ENCODE assay signal across 8 cellular contexts in genomic region chr2:163734911-163735691, GRCh38. TPM values are rescaled to one million over a fixed set of nuclear protein-coding genes. Genes with fewer than 3 reads are reported as not detected.
DNase-seq lines count a peak whose midpoint lies in the region; FAIRE-seq and TF ChIP-seq lines count a peak whose summit lies in the region.

No MANE protein-coding gene starts in this region.

- FAIRE-seq in GM12892 (lab: Jason Lieb, UNC): no peak

- H3K27ac ChIP-seq in smooth muscle cell (ENCODE audit: low read depth): peak overlapping the region; percentile 65

- peak; percentile 49 for DNase-seq in HT1080 (ENCODE audit: low read depth)
- no peak for DNase-seq in smooth muscle cell (lab: John Stamatoyannopoulos, UW; ENCODE audit: unreplicated experiment)
- DNase-seq in NCI-H146 treated with DMSO at 0.1 percent for 48 hours (lab: John Stamatoyannopoulos, UW; ENCODE audit: unreplicated experiment): no peak
- no peak for DNase-seq in GM12892 (ENCODE audit: insufficient read length)
- DNase-seq in NCI-H2171 treated with DMSO at 0.1 percent for 48 hours (lab: John Stamatoyannopoulos, UW): no peak
- no peak for DNase-seq in NCI-H1048 (lab: John Stamatoyannopoulos, UW)

- H3K9me3 ChIP-seq in iPS-18c (ENCODE audit: control insufficient read depth, insufficient read depth, low read length): no peaks in the 10 kb centered on the region
- H3K9me3 ChIP-seq in smooth muscle cell (replicated peaks; ENCODE audit: low read depth): no peaks in the 10 kb centered on the region

- H3K4me1 ChIP-seq in smooth muscle cell (ENCODE audit: low read depth): peaks cover 39% of the 10 kb centered on the region

- peak overlapping the region; percentile 98 for H2AFZ ChIP-seq in smooth muscle cell (ENCODE audit: low read depth)

- H3K79me2 ChIP-seq in smooth muscle cell (ENCODE audit: low read depth): peaks cover 11% of the 10 kb centered on the region

- no peak for TF ChIP-seq CTCF in WI38 (IDR thresholded peaks at IDR 0.05; ENCODE audit: low read depth, low read length)
- no peak for TF ChIP-seq CTCF in smooth muscle cell (IDR thresholded peaks at IDR 0.05; ENCODE audit: borderline replicate concordance, insufficient read depth, poor library complexity, severe bottlenecking)

- H3F3A ChIP-seq in smooth muscle cell (ENCODE audit: low read depth): no peaks in the 10 kb centered on the region

- H3K4me3 ChIP-seq in WI38 (ENCODE audit: low read depth, low read length): peak overlapping the region; percentile 72
- H3K4me3 ChIP-seq in iPS-18c (ENCODE audit: insufficient read depth, low read depth, low read length): peak overlapping the region; percentile 78
- peak overlapping the region; percentile 96 for H3K4me3 ChIP-seq in smooth muscle cell

- no peak for TF ChIP-seq POLR2A in GM12892 (IDR thresholded peaks at IDR 0.05; ENCODE audit: low read depth, low read length)

- H3K36me3 ChIP-seq in smooth muscle cell (ENCODE audit: low read depth): no peaks in the 10 kb centered on the region

- H3K4me2 ChIP-seq in smooth muscle cell: peak overlapping the region; percentile 96

- peak overlapping the region; percentile 89 for H3K9ac ChIP-seq in smooth muscle cell (ENCODE audit: low read depth)

- no peaks in the 10 kb centered on the region for H4K20me1 ChIP-seq in smooth muscle cell (ENCODE audit: low read depth)

- peaks cover 13% of the 10 kb centered on the region for H3K27me3 ChIP-seq in smooth muscle cell (ENCODE audit: low read depth)

- under 1% methylated on average over 17 of the region's 17 CpGs for WGBS in smooth muscle cell (ENCODE audit: low lambda C conversion rate)

RNA-seq across cellular contexts. Expression of gene FIGN, which starts 0.7 kb away (rescaled TPM):
- total RNA-seq in HT1080 (2014; rRNA removed; shearing (Covaris generic)): 0.43 and 1.7 TPM in 2 replicates
- 0.95 and 1.3 TPM in 2 replicates for polyA plus RNA-seq in HT1080 (2015; cell fraction: cytosol; rRNA removed)
- 2.7 and 3.3 TPM in 2 replicates for polyA plus RNA-seq in HT1080 (2015; cell fraction: nucleus; rRNA removed)
- 4.8 and 5.6 TPM in 2 replicates for total RNA-seq in smooth muscle cell
- 0.71 and 1.0 TPM in 2 replicates for polyA plus RNA-seq in smooth muscle cell
- polyA plus RNA-seq in GM12892 (2012; ENCODE audit: missing spikeins): not detected
